ENCODE assay signal across 26 cellular contexts in genomic region chr17:75831032-75831567, GRCh38. TPM values are rescaled to one million over a fixed set of nuclear protein-coding genes. Genes with fewer than 3 reads are reported as not detected.
DNase-seq lines count a peak whose midpoint lies in the region; ATAC-seq, FAIRE-seq and TF ChIP-seq lines count a peak whose summit lies in the region.
"Had no signal": no experiment of that assay in that cellular context is flagged by ENCODE, and none has a peak within 500 bp of the region (broad histone marks: within the 10 kb centered on the region; RNA-seq: fewer than 3 reads in every experiment).

No MANE protein-coding gene starts in this region.

- FAIRE-seq in kidney (lab: Jason Lieb, UNC), result no peak
- FAIRE-seq: colon, GM12878, islet of Langerhans, TTC549 had no signal

- H3K4me2 ChIP-seq in mammary epithelial cell (ENCODE audit: insufficient read depth, low read depth, low read length), result no peak overlapping the region
- H3K4me2 ChIP-seq: smooth muscle cell had no signal

- DNase-seq in breast epithelium (ENCODE audit: low spot score in 2 of 2), result no peak
- DNase-seq in mammary epithelial cell, result no peak
- no peak for DNase-seq in activated CD4-positive, alpha-beta memory T cell treated with anti-CD3 and anti-CD28 coated beads for 36 hours
- DNase-seq in kidney, result peak; percentile 71
- no peak for DNase-seq in psoas muscle
- DNase-seq in NCI-H146 treated with DMSO at 0.1 percent for 48 hours (lab: John Stamatoyannopoulos, UW; ENCODE audit: unreplicated experiment), result no peak
- no peak for DNase-seq in NCI-H446 treated with DMSO at 0.1 percent for 48 hours (lab: John Stamatoyannopoulos, UW)
- DNase-seq: activated CD4-positive, alpha-beta T cell treated with anti-CD3 and anti-CD28 coated beads for 48 hours; body of pancreas; C1 segment of cervical spinal cord; DMS 273 treated with DMSO at 0.1 percent for 48 hours; GF-D8; heart left ventricle; NCI-H1092 treated with DMSO at 0.1 percent for 48 hours; NCI-H2081 treated with DMSO at 0.1 percent for 48 hours; NCI-H524; stimulated activated CD4-positive, alpha-beta T cell treated with anti-CD3 and anti-CD28 coated beads, Interleukin-4, amount 100 ng/mL, for 1 hour had no signal

- H3K4me1 ChIP-seq in breast epithelium (peaks cover 3 to 22% of the 10 kb centered on the region in 2 donors), mammary epithelial cell (ENCODE audit: insufficient read depth, low read length) (no peaks in the 10 kb centered on the region), kidney (ENCODE audit: control insufficient read depth in 1 of 2, insufficient read depth in 1 of 2, low read depth in 1 of 2, low read length in 2 of 2) (peaks cover 0 to 5% of the 10 kb centered on the region in 2 donors), psoas muscle (peaks cover 9% of the 10 kb centered on the region)

- no peaks in the 10 kb centered on the region for H3K27me3 ChIP-seq in breast epithelium
- no peaks in the 10 kb centered on the region for H3K27me3 ChIP-seq in mammary epithelial cell (ENCODE audit: insufficient read depth, low read length)
- no peaks in the 10 kb centered on the region for H3K27me3 ChIP-seq in psoas muscle (ENCODE audit: insufficient read depth in 3 of 3, low read length in 2 of 3)
- H3K27me3 ChIP-seq: body of pancreas, heart left ventricle had no signal

- in situ Hi-C loops in mammary epithelial cell (cut with MboI; ENCODE audit: low sequenced_read_pairs in 2 of 2), result no loop called here

- intact Hi-C loops in breast epithelium (cut with DNase I; ENCODE audit: low total_unique reads) (no loop called here), mammary epithelial cell (cut with micrococcal nuclease) (no loop called here), kidney (cut with DNase I) (no loop called here), psoas muscle (cut with DNase I) (no loop called here)
- intact Hi-C loops in activated CD4-positive, alpha-beta memory T cell treated with anti-CD3 and anti-CD28 coated beads for 36 hours (cut with micrococcal nuclease), result no loop called here

- H3K9me3 Mint-ChIP-seq in activated CD4-positive, alpha-beta memory T cell treated with anti-CD3 and anti-CD28 coated beads for 36 hours, result no peaks in the 10 kb centered on the region
- H3K9me3 Mint-ChIP-seq: activated naive CD4-positive, alpha-beta T cell treated with anti-CD3 and anti-CD28 coated beads, Interleukin-2, amount 50 U/mL, for 72 hours; memory B cell had no signal

- no peaks in the 10 kb centered on the region for H4K20me1 ChIP-seq in mammary epithelial cell (ENCODE audit: insufficient read depth, low read length)

- H3K9me3 ChIP-seq in breast epithelium (no peaks in the 10 kb centered on the region), mammary epithelial cell (replicated peaks; ENCODE audit: insufficient read depth, low read length) (no peaks in the 10 kb centered on the region), kidney (ENCODE audit: control insufficient read depth in 1 of 2, low read length in 2 of 2) (no peaks in the 10 kb centered on the region), psoas muscle (no peaks in the 10 kb centered on the region)
- H3K9me3 ChIP-seq: body of pancreas, heart left ventricle, prostate gland had no signal

- no TSS peak for BruUV-seq in mammary epithelial cell (replicated peaks; lab: Mats Ljungman, UMichigan)

- H3K27ac ChIP-seq in breast epithelium (peak overlapping the region; percentile 11 to 72), mammary epithelial cell (ENCODE audit: insufficient read depth, low read depth, low read length) (no peak overlapping the region), kidney (ENCODE audit: low read depth in 2 of 2, low read length in 2 of 2) (no peak overlapping the region), psoas muscle (no peak overlapping the region)
- H3K27ac ChIP-seq: prostate gland had no signal

- no peak for TF ChIP-seq POLR2A in breast epithelium (IDR thresholded peaks at IDR 0.05)

- H3K4me3 ChIP-seq in breast epithelium, result no peak overlapping the region
- H3K4me3 ChIP-seq in mammary epithelial cell (replicated peaks in 1 of 3; ENCODE audit: insufficient read depth in 1 of 3, low read depth in 2 of 3, low read length in 3 of 3), result no peak overlapping the region
- no peak overlapping the region for H3K4me3 ChIP-seq in kidney (ENCODE audit: low read length in 2 of 2)
- H3K4me3 ChIP-seq in psoas muscle, result no peak overlapping the region
- H3K4me3 ChIP-seq: body of pancreas, GM12878, heart left ventricle, prostate gland, smooth muscle cell had no signal

- peaks cover 36% of the 10 kb centered on the region for H3K4me1 Mint-ChIP-seq in activated CD4-positive, alpha-beta memory T cell treated with anti-CD3 and anti-CD28 coated beads for 36 hours (ENCODE audit: low read depth)

- H3K79me2 ChIP-seq in mammary epithelial cell (ENCODE audit: insufficient read depth, low read length), result no peaks in the 10 kb centered on the region

- POLR2A ChIA-PET in activated CD4-positive, alpha-beta memory T cell treated with anti-CD3 and anti-CD28 coated beads for 36 hours (lab: Charles Lee), result interaction anchor here (1.4 to 1.7 kb wide), 2 partner anchors 25 to 78 kb away, joined by 3 to 4 read pairs; partner anchors contain the start of gene WBP2

- ATAC-seq in psoas muscle, result no peak
- no peak for ATAC-seq in GM19035 (IDR thresholded peaks at IDR 0.05; ENCODE audit: unreplicated experiment)
- ATAC-seq: activated naive CD4-positive, alpha-beta T cell treated with anti-CD3 and anti-CD28 coated beads, Interleukin-2, amount 50 U/mL, for 72 hours; body of pancreas; GM12878; heart left ventricle had no signal

- H3K27ac Mint-ChIP-seq in activated CD4-positive, alpha-beta memory T cell treated with anti-CD3 and anti-CD28 coated beads for 36 hours, result peak overlapping the region; percentile 38
- H3K27ac Mint-ChIP-seq: memory B cell had no signal

- H3K27me3 Mint-ChIP-seq in activated CD4-positive, alpha-beta memory T cell treated with anti-CD3 and anti-CD28 coated beads for 36 hours, result no peaks in the 10 kb centered on the region
- H3K27me3 Mint-ChIP-seq: memory B cell had no signal

- no peak overlapping the region for H3K9ac ChIP-seq in mammary epithelial cell (ENCODE audit: insufficient read depth, low read length)
- H3K9ac ChIP-seq in kidney (ENCODE audit: low read length in 2 of 2), result no peak overlapping the region

- H3K36me3 Mint-ChIP-seq in activated CD4-positive, alpha-beta memory T cell treated with anti-CD3 and anti-CD28 coated beads for 36 hours, result peaks cover 28% of the 10 kb centered on the region
- H3K36me3 Mint-ChIP-seq: activated naive CD4-positive, alpha-beta T cell treated with anti-CD3 and anti-CD28 coated beads, Interleukin-2, amount 50 U/mL, for 72 hours had no signal

- dilution Hi-C loops in mammary epithelial cell (cut with HindIII; ENCODE audit: low sequenced_read_pairs), result no loop called here

- no peak for TF ChIP-seq CTCF in breast epithelium (IDR thresholded peaks at IDR 0.05)
- TF ChIP-seq CTCF in mammary epithelial cell (conservative IDR thresholded peaks at IDR 0.05 in 1 of 2, IDR thresholded peaks at IDR 0.05 in 1 of 2; ENCODE audit: extremely low read depth in 1 of 2, insufficient read depth in 1 of 2, low read depth in 1 of 2, low read length in 2 of 2), result no peak
- no peak for TF ChIP-seq CTCF in kidney (IDR thresholded peaks at IDR 0.05; ENCODE audit: borderline replicate concordance, extremely low read depth, insufficient read depth)
- no peak for TF ChIP-seq CTCF in psoas muscle (IDR thresholded peaks at IDR 0.05)

- WGBS in mammary epithelial cell (ENCODE audit: low coverage, missing lambda C conversion rate), result 97% methylated on average over 13 of the region's 15 CpGs
- WGBS in psoas muscle, 3 donors, result 91 to 96% (median 92%) methylated on average over 14 to 15 of the region's 15 CpGs

- no peak overlapping the region for H2AFZ ChIP-seq in mammary epithelial cell (ENCODE audit: low read depth, low read length)

- H3K36me3 ChIP-seq in breast epithelium, result no peaks in the 10 kb centered on the region
- H3K36me3 ChIP-seq in mammary epithelial cell (ENCODE audit: insufficient read depth, low read length), result no peaks in the 10 kb centered on the region
- no peaks in the 10 kb centered on the region for H3K36me3 ChIP-seq in kidney (ENCODE audit: control insufficient read depth in 1 of 2, insufficient read depth in 2 of 2, low read length in 2 of 2)
- peaks cover 0 to 43% of the 10 kb centered on the region in 2 donors for H3K36me3 ChIP-seq in psoas muscle (ENCODE audit: insufficient read depth in 1 of 2, low read depth in 1 of 2)
- H3K36me3 ChIP-seq: prostate gland had no signal

- CTCF ChIA-PET in mammary epithelial cell (lab: Charles Lee; ENCODE audit: low non-redundant PET), result no interaction called here
- CTCF ChIA-PET in activated CD4-positive, alpha-beta memory T cell treated with anti-CD3 and anti-CD28 coated beads for 36 hours (lab: Charles Lee), result interaction anchor here (1.5 to 4.7 kb wide), 8 partner anchors 10 to 66 kb away, joined by 3 to 61 read pairs (median 10); partner anchors contain the start of genes GALK1 and UNK

- no peak overlapping the region for H3K4me3 Mint-ChIP-seq in activated CD4-positive, alpha-beta memory T cell treated with anti-CD3 and anti-CD28 coated beads for 36 hours
- H3K4me3 Mint-ChIP-seq: memory B cell had no signal

RNA-seq across cellular contexts. Expression of gene UNC13D, which starts 13.1 kb away (rescaled TPM):
- 10 to 100 TPM in 1 of 3 donors, 1 to 10 TPM in 2; 5.6 to 15.5 (median 8.5) TPM for total RNA-seq in breast epithelium
- total RNA-seq in mammary epithelial cell, result 1 to 10 TPM; 4.8 to 5.8 TPM
- 1.3 TPM for polyA plus RNA-seq in mammary epithelial cell
- 1.8 TPM for polyA minus RNA-seq in mammary epithelial cell
- 100 to 1,000 TPM; 135 to 139 TPM for total RNA-seq in activated CD4-positive, alpha-beta memory T cell treated with anti-CD3 and anti-CD28 coated beads for 36 hours
- total RNA-seq in kidney, result 26.1 TPM
- 3.8 TPM for polyA plus RNA-seq in kidney (ENCODE audit: insufficient read depth, low read depth, low replicate concordance)
- total RNA-seq in psoas muscle, result 10 to 100 TPM in 1 of 4 donors, 1 to 10 TPM in 3; 5.1 to 12.8 (median 7.2) TPM
- polyA plus RNA-seq in psoas muscle, result 1 to 10 TPM; 1.7 to 3.7 (median 2.2) TPM

RNA-seq across cellular contexts. Expression of gene WBP2, which starts 24.0 kb away (rescaled TPM):
- total RNA-seq in breast epithelium (10 to 100 TPM; 44.9 to 63.2 (median 62.9) TPM), mammary epithelial cell (10 to 100 TPM; 50.2 to 88.0 TPM), kidney (135 TPM), psoas muscle (100 to 1,000 TPM; 109 to 278 (median 164) TPM)
- polyA plus RNA-seq in mammary epithelial cell (42.7 TPM), kidney (ENCODE audit: insufficient read depth, low read depth, low replicate concordance) (151 TPM), psoas muscle (100 to 1,000 TPM; 115 to 174 (median 149) TPM)
- polyA minus RNA-seq in mammary epithelial cell, result 117 TPM
- total RNA-seq in activated CD4-positive, alpha-beta memory T cell treated with anti-CD3 and anti-CD28 coated beads for 36 hours, result 10 to 100 TPM; 79.1 to 80.6 TPM

RNA-seq across cellular contexts. Expression of gene UNK, which starts 46.5 kb away (rescaled TPM):
- total RNA-seq in breast epithelium, result 10 to 100 TPM; 18.7 to 43.3 (median 28.5) TPM
- 10 to 100 TPM; 15.2 to 15.8 TPM for total RNA-seq in mammary epithelial cell
- 10.3 TPM for polyA plus RNA-seq in mammary epithelial cell
- polyA minus RNA-seq in mammary epithelial cell, result 4.2 TPM
- total RNA-seq in activated CD4-positive, alpha-beta memory T cell treated with anti-CD3 and anti-CD28 coated beads for 36 hours, result 10 to 100 TPM; 21.8 to 24.7 TPM
- total RNA-seq in kidney, result 35.5 TPM
- polyA plus RNA-seq in kidney (ENCODE audit: insufficient read depth, low read depth, low replicate concordance), result 12.0 TPM
- 10 to 100 TPM in 1 of 4 donors, 1 to 10 TPM in 3; 7.9 to 11.6 (median 8.2) TPM for total RNA-seq in psoas muscle
- polyA plus RNA-seq in psoas muscle, result 10 to 100 TPM in 1 of 3 donors, 1 to 10 TPM in 2; 6.9 to 13.7 (median 9.5) TPM

RNA-seq across cellular contexts. Expression of gene TRIM47, which starts 47.3 kb away (rescaled TPM):
- total RNA-seq in breast epithelium (10 to 100 TPM; 15.4 to 26.1 (median 23.3) TPM), mammary epithelial cell (10 to 100 TPM; 49.3 to 54.8 TPM), kidney (118 TPM), psoas muscle (10 to 100 TPM in 3 of 4 donors, 1 to 10 TPM in 1; 8.9 to 16.0 (median 10.9) TPM)
- polyA plus RNA-seq in mammary epithelial cell (33.5 TPM), kidney (ENCODE audit: insufficient read depth, low read depth, low replicate concordance) (95.0 TPM), psoas muscle (10 to 100 TPM in 2 of 3 donors, 1 to 10 TPM in 1; 8.4 to 17.1 (median 10.9) TPM)
- polyA minus RNA-seq in mammary epithelial cell, result 44.0 TPM
- 10 to 100 TPM; 18.5 to 19.5 TPM for total RNA-seq in activated CD4-positive, alpha-beta memory T cell treated with anti-CD3 and anti-CD28 coated beads for 36 hours

Comparison
In these comparisons a context has a peak if more than half of its experiments do, and no peak if none do; other contexts are left out.
1. H3K27ac ChIP-seq: peak in breast epithelium (2 of 2); none in mammary epithelial cell (single experiment), kidney (0 of 2) and psoas muscle (single experiment).